13 cellular contexts compared by ENCODE assay signal in genomic region chr17:83170571-83171260, GRCh38.
"Had no signal": no experiment of that assay in that cellular context is flagged by ENCODE, and none has a peak within 500 bp of the region (broad histone marks: within the 10 kb centered on the region; RNA-seq: fewer than 3 reads in every experiment).

No MANE protein-coding gene starts in this region.

- DNase-seq: activated CD8-positive, alpha-beta memory T cell treated with anti-CD3 and anti-CD28 coated beads for 24 hours; activated naive CD4-positive, alpha-beta T cell treated with anti-CD3 and anti-CD28 coated beads, Interleukin-2, amount 50 U/mL, for 16 hours; erythroblast; mesendoderm; stimulated activated CD4-positive, alpha-beta T cell treated with anti-CD3 and anti-CD28 coated beads, Interleukin-4, amount 100 ng/mL, for 4 hours; T-helper 9 cell; tibial artery had no signal

- ATAC-seq: body of pancreas, left lobe of liver had no signal

- H3K4me3 Mint-ChIP-seq: dendritic cell treated with granulocyte-macrophage colony-stimulating factor and Interleukin-4, amounts not matched to agents 40 ng/mL and 50 ng/mL, for 4 days; neural crest cell had no signal

- H3K27ac ChIP-seq: body of pancreas, parathyroid adenoma, tibial artery, vagina had no signal

- H3K27me3 ChIP-seq: body of pancreas, vagina had no signal

- H3K9me3 ChIP-seq: body of pancreas, vagina had no signal

- H3K36me3 ChIP-seq: tibial artery, vagina had no signal

- H3K4me1 ChIP-seq: body of pancreas, parathyroid adenoma had no signal

- H3K4me3 ChIP-seq: body of pancreas, tibial artery, vagina had no signal
